ENCODE assay signal across 1 cellular context in genomic region chr14:89382487-89383170, GRCh38.
TF ChIP-seq lines count a peak whose summit lies in the region.

No MANE protein-coding gene starts in this region.

TF ChIP-seq in HepG2, 621 proteins besides CTCF, POLR2A, EP300 and RAD21 (continued from another document):
- no peak for TF ChIP-seq ZBTB14 (CRISPR knock-in tag; IDR thresholded peaks at IDR 0.05)
- TF ChIP-seq ZNF629 (CRISPR knock-in tag; conservative IDR thresholded peaks at IDR 0.05), result peak; percentile 93
- TF ChIP-seq HNF1B (CRISPR knock-in tag; IDR thresholded peaks at IDR 0.05), result 0 out of 2 replicates have a peak, but pooled peaks have one; percentile 27
- TF ChIP-seq NFYB (CRISPR knock-in tag; IDR thresholded peaks at IDR 0.05), result no peak
- TF ChIP-seq CCDC6 (CRISPR knock-in tag; IDR thresholded peaks at IDR 0.05), result no peak
- TF ChIP-seq TRAFD1 (CRISPR knock-in tag; IDR thresholded peaks at IDR 0.05; ENCODE audit: borderline replicate concordance), result no peak
- TF ChIP-seq RFXAP (CRISPR knock-in tag; IDR thresholded peaks at IDR 0.05; ENCODE audit: borderline replicate concordance), result no peak
- no peak for TF ChIP-seq RCOR2 (CRISPR knock-in tag; IDR thresholded peaks at IDR 0.05)
- TF ChIP-seq ZNF280D (CRISPR knock-in tag; IDR thresholded peaks at IDR 0.05), result no peak
- TF ChIP-seq RXRB (CRISPR knock-in tag; IDR thresholded peaks at IDR 0.05; ENCODE audit: borderline replicate concordance), result no peak
- TF ChIP-seq SKI (IDR thresholded peaks at IDR 0.05; ENCODE audit: partially characterized antibody), result no peak
- TF ChIP-seq KDM1A (CRISPR knock-in tag; IDR thresholded peaks at IDR 0.05), result peak; percentile 62; the same call in 1 of the 2 replicates
- no peak for TF ChIP-seq ARNTL (CRISPR knock-in tag; IDR thresholded peaks at IDR 0.05)
- TF ChIP-seq ZMYM3 (CRISPR knock-in tag; IDR thresholded peaks at IDR 0.05), result peak; percentile 73
- no peak for TF ChIP-seq SNAPC5 (CRISPR knock-in tag; IDR thresholded peaks at IDR 0.05; ENCODE audit: borderline replicate concordance)
- TF ChIP-seq CHD4 (IDR thresholded peaks at IDR 0.05; ENCODE audit: borderline replicate concordance, low read length), result no peak
- no peak for TF ChIP-seq MIXL1 (CRISPR knock-in tag; IDR thresholded peaks at IDR 0.05)
- TF ChIP-seq NR2F2 (IDR thresholded peaks at IDR 0.05; ENCODE audit: borderline replicate concordance, low read depth), result no peak
- TF ChIP-seq ZNF362 (CRISPR knock-in tag; IDR thresholded peaks at IDR 0.05; ENCODE audit: borderline replicate concordance), result no peak
- TF ChIP-seq THRA (CRISPR knock-in tag; IDR thresholded peaks at IDR 0.05; ENCODE audit: borderline replicate concordance), result no peak
- no peak for TF ChIP-seq DMTF1 (CRISPR knock-in tag; IDR thresholded peaks at IDR 0.05)
